In genomic region chr12:12786716-12787601, GRCh38 we compare ENCODE assay signal across 8 cellular contexts. TPM values are rescaled to one million over a fixed set of nuclear protein-coding genes. Genes with fewer than 3 reads are reported as not detected.
A peak's percentile ranks its signal among the peaks of the same experiment; 100 is the strongest.
DNase-seq lines count a peak whose midpoint lies in the region; ATAC-seq and TF ChIP-seq lines count a peak whose summit lies in the region.

No MANE protein-coding gene starts in this region.

- H3K4me3 Mint-ChIP-seq in activated naive CD4-positive, alpha-beta T cell treated with anti-CD3 and anti-CD28 coated beads, Interleukin-2, amount 10 ng/mL, durations not matched to agents 7 days and 5 days: peak overlapping the region; percentile 71

- ATAC-seq in GM21423 (IDR thresholded peaks at IDR 0.05; ENCODE audit: unreplicated experiment) (peak; percentile 84), gastroesophageal sphincter (peak; percentile 87)

- peak overlapping the region; percentile 72 for H3K27ac Mint-ChIP-seq in activated naive CD4-positive, alpha-beta T cell treated with anti-CD3 and anti-CD28 coated beads, Interleukin-2, amount 10 ng/mL, durations not matched to agents 7 days and 5 days

- no peak for TF ChIP-seq EP300 in gastroesophageal sphincter (IDR thresholded peaks at IDR 0.05)

- peaks cover 42% of the 10 kb centered on the region for H3K4me1 Mint-ChIP-seq in activated naive CD4-positive, alpha-beta T cell treated with anti-CD3 and anti-CD28 coated beads, Interleukin-2, amount 10 ng/mL, durations not matched to agents 7 days and 5 days

- 0 to 7% methylated on average over 3 to 8 of the region's 80 CpGs for whole genome bisulfite sequencing in gastroesophageal sphincter (ENCODE audit: low coverage in 1 of 2), 2 donors

- H3K27ac ChIP-seq in SJCRH30: peak overlapping the region; percentile 50
- H3K27ac ChIP-seq in gastroesophageal sphincter: peak overlapping the region; percentile 51 to 98 (median 92)
- H3K27ac ChIP-seq in temporal lobe (ENCODE audit: low read depth, low read length): peak overlapping the region; percentile 94

- H3K9me3 ChIP-seq in SJCRH30 (replicated peaks): no peaks in the 10 kb centered on the region
- H3K9me3 ChIP-seq in gastroesophageal sphincter: no peaks in the 10 kb centered on the region

- H3K36me3 ChIP-seq in SJCRH30: no peaks in the 10 kb centered on the region
- H3K36me3 ChIP-seq in gastroesophageal sphincter: no peaks in the 10 kb centered on the region

- DNase-seq in DMS79 (lab: John Stamatoyannopoulos, UW) (peak; percentile 55), HUDEP-2 (lab: John Stamatoyannopoulos, UW; ENCODE audit: unreplicated experiment in 76 of 76) (peak in 68 of 76 experiments; percentile 13 to 90 (median 55)), SJCRH30 (peak; percentile 73 to 83), nucleus accumbens (lab: John Stamatoyannopoulos, UW) (peak in 55 of 56 donors; percentile 13 to 92 (median 75))
- peak; percentile 77 for DNase-seq in activated naive CD4-positive, alpha-beta T cell treated with anti-CD3 and anti-CD28 coated beads, Interleukin-2, amount 10 ng/mL, durations not matched to agents 7 days and 5 days

- CTCF ChIA-PET in activated naive CD4-positive, alpha-beta T cell treated with anti-CD3 and anti-CD28 coated beads, Interleukin-2, amount 10 ng/mL, durations not matched to agents 7 days and 5 days (lab: Charles Lee): interaction anchor here (0.7 to 5.0 kb wide), 9 partner anchors 16 to 423 kb away, joined by 3 to 29 read pairs (median 5); partner anchors contain the start of gene DDX47

- TF ChIP-seq POLR2A in gastroesophageal sphincter (IDR thresholded peaks at IDR 0.05): peak; percentile 72 to 74

- H3K36me3 Mint-ChIP-seq in activated naive CD4-positive, alpha-beta T cell treated with anti-CD3 and anti-CD28 coated beads, Interleukin-2, amount 10 ng/mL, durations not matched to agents 7 days and 5 days: peaks cover 6% of the 10 kb centered on the region

- H3K9me3 Mint-ChIP-seq in activated naive CD4-positive, alpha-beta T cell treated with anti-CD3 and anti-CD28 coated beads, Interleukin-2, amount 10 ng/mL, durations not matched to agents 7 days and 5 days: no peaks in the 10 kb centered on the region

- no peaks in the 10 kb centered on the region for H3K27me3 ChIP-seq in SJCRH30
- H3K27me3 ChIP-seq in gastroesophageal sphincter: no peaks in the 10 kb centered on the region

- H3K4me1 ChIP-seq in SJCRH30 (peaks cover 21% of the 10 kb centered on the region; the same call in 1 of the 2 replicates), gastroesophageal sphincter (peaks cover 0 to 37% (median 9%) of the 10 kb centered on the region in 3 donors)

- peaks cover 3% of the 10 kb centered on the region for H3K27me3 Mint-ChIP-seq in activated naive CD4-positive, alpha-beta T cell treated with anti-CD3 and anti-CD28 coated beads, Interleukin-2, amount 10 ng/mL, durations not matched to agents 7 days and 5 days

- H3K4me3 ChIP-seq in SJCRH30 (peak overlapping the region; percentile 68), gastroesophageal sphincter (peak overlapping the region; percentile 38 to 74)

- peak in 3 of 4 experiments; percentile 31 to 68 (median 66) for TF ChIP-seq CTCF in gastroesophageal sphincter (IDR thresholded peaks at IDR 0.05)

RNA-seq across cellular contexts. Expression of gene APOLD1, which starts 1.5 kb away (rescaled TPM):
- total RNA-seq in SJCRH30 (2014; rRNA removed; shearing (Covaris generic)): 2.0 and 2.1 TPM in 2 replicates
- total RNA-seq in gastroesophageal sphincter: 10 to 100 TPM; 16.2 to 33.4 (median 22.8) TPM
- 31.2 TPM for total RNA-seq in temporal lobe

RNA-seq across cellular contexts. Expression of gene DDX47, which starts 26.2 kb away (rescaled TPM):
- 86.8 and 98.2 TPM in 2 replicates for total RNA-seq in SJCRH30 (2014; rRNA removed; shearing (Covaris generic))
- 10 to 100 TPM; 49.2 to 66.7 (median 60.2) TPM for total RNA-seq in gastroesophageal sphincter
- 44.3 TPM for total RNA-seq in temporal lobe

Comparison
In these comparisons a context has a peak if more than half of its experiments do, and no peak if none do; other contexts are left out.
1. Peak in every context shown above with its lines: DNase-seq, ATAC-seq, H3K4me3 ChIP-seq and H3K27ac ChIP-seq.